Comparison of ENCODE assay signal across 8 cellular contexts in the genomic region with DNA sequence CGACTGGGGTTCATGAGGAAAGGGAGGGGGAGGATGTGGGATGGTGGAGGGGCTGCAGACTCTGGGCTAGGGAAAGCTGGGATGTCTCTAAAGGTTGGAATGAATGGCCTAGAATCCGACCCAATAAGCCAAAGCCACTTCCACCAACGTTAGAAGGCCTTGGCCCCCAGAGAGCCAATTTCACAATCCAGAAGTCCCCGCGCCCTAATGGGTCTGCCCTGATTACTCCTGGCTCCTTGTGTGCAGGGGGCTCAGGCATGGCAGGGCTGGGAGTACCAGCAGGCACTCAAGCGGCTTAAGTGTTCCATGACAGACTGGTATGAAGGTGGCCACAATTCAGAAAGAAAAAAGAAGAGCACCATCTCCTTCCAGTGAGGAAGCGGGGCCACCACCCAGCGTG.
DNase-seq lines count a peak whose midpoint lies in the region; ATAC-seq, FAIRE-seq and TF ChIP-seq lines count a peak whose summit lies in the region.
"Not testable (repeated sequence)": the region's sequence is repeated elsewhere in the genome, so short reads cannot be mapped to it uniquely, and the experiment has no call there.

No MANE protein-coding gene starts in this region.

- WGBS in pancreas, 2 donors, result 87 to 100% methylated on average over 2 to 5 of the region's 8 CpGs
- 63 to 94% (median 80%) methylated on average over 3 to 4 of the region's 8 CpGs; no CpG with 5 or more reads in 1 of the 5 donors for WGBS in spleen, 5 donors
- WGBS in aorta, 2 donors, result 76 to 100% methylated on average over 2 to 5 of the region's 8 CpGs

- ATAC-seq in activated CD8-positive, alpha-beta T cell treated with anti-CD3 and anti-CD28 coated beads, Interleukin-2, amount 10 ng/mL, durations not matched to agents 7 days and 5 days; Right ventricle myocardium superior (ENCODE audit: poor library complexity); lower lobe of right lung; pancreas; aorta (ENCODE audit: low FRiP score): not testable (repeated sequence)

- TF ChIP-seq POLR2A in spleen (IDR thresholded peaks at IDR 0.05), result not testable (repeated sequence)

- CTCF ChIA-PET in activated CD8-positive, alpha-beta T cell treated with anti-CD3 and anti-CD28 coated beads, Interleukin-2, amount 10 ng/mL, durations not matched to agents 7 days and 5 days (lab: Charles Lee), result not testable (repeated sequence)

- not testable (repeated sequence) for H3K36me3 Mint-ChIP-seq in activated CD8-positive, alpha-beta T cell treated with anti-CD3 and anti-CD28 coated beads, Interleukin-2, amount 10 ng/mL, durations not matched to agents 7 days and 5 days (ENCODE audit: low read depth); activated T-cell treated with anti-CD3 and anti-CD28 coated beads, Interleukin-2, amount 50 U/mL, for 24 hours (ENCODE audit: low read depth); chondrocyte (ENCODE audit: low read depth)

- not testable (repeated sequence) for H3K9me3 ChIP-seq in lower lobe of right lung; pancreas; spleen; aorta (ENCODE audit: control insufficient read depth, low read length)

- not testable (repeated sequence) for H3K4me1 ChIP-seq in lower lobe of right lung; pancreas; aorta (ENCODE audit: control insufficient read depth in 1 of 2, insufficient read depth in 2 of 2, low read length in 2 of 2)
- H3K4me1 ChIP-seq in spleen, result peaks cover 4 to 12% (median 7%) of the 10 kb centered on the region in 6 donors

- H3K27me3 ChIP-seq in lower lobe of right lung (ENCODE audit: low read depth); pancreas; spleen (replicated peaks in 1 of 7); aorta (ENCODE audit: control insufficient read depth in 1 of 2, insufficient read depth in 2 of 2, low read length in 1 of 2): not testable (repeated sequence)

- peaks cover 12% of the 10 kb centered on the region for H3K36me3 ChIP-seq in lower lobe of right lung
- not testable (repeated sequence) for H3K36me3 ChIP-seq in pancreas; aorta (ENCODE audit: control insufficient read depth in 1 of 2, insufficient read depth in 2 of 2, low read length in 1 of 2)
- H3K36me3 ChIP-seq in spleen, result peaks cover 0 to 23% (median 8%) of the 10 kb centered on the region in 6 donors

- TF ChIP-seq CTCF in chondrocyte (IDR thresholded peaks at IDR 0.05); lower lobe of right lung (IDR thresholded peaks at IDR 0.05); pancreas (IDR thresholded peaks at IDR 0.05); spleen (IDR thresholded peaks at IDR 0.05 in 8 of 11, conservative IDR thresholded peaks at IDR 0.05 in 3 of 11): not testable (repeated sequence)

- H3K27me3 Mint-ChIP-seq in activated CD8-positive, alpha-beta T cell treated with anti-CD3 and anti-CD28 coated beads, Interleukin-2, amount 10 ng/mL, durations not matched to agents 7 days and 5 days (ENCODE audit: low read depth); activated T-cell treated with anti-CD3 and anti-CD28 coated beads, Interleukin-2, amount 50 U/mL, for 24 hours; chondrocyte (ENCODE audit: low read depth): not testable (repeated sequence)

- FAIRE-seq in pancreas (lab: Jason Lieb, UNC), result not testable (repeated sequence)

- intact Hi-C loops in Right ventricle myocardium superior (cut with DNase I); lower lobe of right lung (cut with DNase I); pancreas (cut with DNase I); spleen (cut with DNase I; ENCODE audit: low total_unique reads); aorta (cut with DNase I): not testable (repeated sequence)

- H3K27ac Mint-ChIP-seq in activated CD8-positive, alpha-beta T cell treated with anti-CD3 and anti-CD28 coated beads, Interleukin-2, amount 10 ng/mL, durations not matched to agents 7 days and 5 days; activated T-cell treated with anti-CD3 and anti-CD28 coated beads, Interleukin-2, amount 50 U/mL, for 24 hours; chondrocyte (ENCODE audit: unreplicated experiment): not testable (repeated sequence)

- peak; percentile 7 for DNase-seq in activated CD8-positive, alpha-beta T cell treated with anti-CD3 and anti-CD28 coated beads, Interleukin-2, amount 10 ng/mL, durations not matched to agents 7 days and 5 days
- peak; percentile 20 for DNase-seq in activated T-cell treated with anti-CD3 and anti-CD28 coated beads, Interleukin-2, amount 50 U/mL, for 24 hours
- DNase-seq in chondrocyte (ENCODE audit: low spot score) (peak; percentile 75), Right ventricle myocardium superior (peak; percentile 6), lower lobe of right lung (peak; percentile 9), pancreas (peak in 4 of 6 donors; percentile 6 to 29 (median 10)), spleen (peak; percentile 18), aorta (peak; percentile 12 to 49)

- POLR2A ChIA-PET in activated CD8-positive, alpha-beta T cell treated with anti-CD3 and anti-CD28 coated beads, Interleukin-2, amount 10 ng/mL, durations not matched to agents 7 days and 5 days (lab: Charles Lee), result not testable (repeated sequence)

- H3K27ac ChIP-seq in lower lobe of right lung; pancreas; spleen; aorta (ENCODE audit: low read depth in 1 of 2, low read length in 2 of 2): not testable (repeated sequence)

- H3K4me3 ChIP-seq in lower lobe of right lung; pancreas; spleen; aorta (ENCODE audit: low read length in 2 of 2): not testable (repeated sequence)

- H3K4me1 Mint-ChIP-seq in activated CD8-positive, alpha-beta T cell treated with anti-CD3 and anti-CD28 coated beads, Interleukin-2, amount 10 ng/mL, durations not matched to agents 7 days and 5 days (ENCODE audit: low read depth); activated T-cell treated with anti-CD3 and anti-CD28 coated beads, Interleukin-2, amount 50 U/mL, for 24 hours (ENCODE audit: low read depth); chondrocyte (ENCODE audit: low read depth): not testable (repeated sequence)

- not testable (repeated sequence) for H3K4me3 Mint-ChIP-seq in activated CD8-positive, alpha-beta T cell treated with anti-CD3 and anti-CD28 coated beads, Interleukin-2, amount 10 ng/mL, durations not matched to agents 7 days and 5 days; activated T-cell treated with anti-CD3 and anti-CD28 coated beads, Interleukin-2, amount 50 U/mL, for 24 hours; chondrocyte (ENCODE audit: unreplicated experiment)

- H3K9me3 Mint-ChIP-seq in activated CD8-positive, alpha-beta T cell treated with anti-CD3 and anti-CD28 coated beads, Interleukin-2, amount 10 ng/mL, durations not matched to agents 7 days and 5 days (ENCODE audit: insufficient read depth); activated T-cell treated with anti-CD3 and anti-CD28 coated beads, Interleukin-2, amount 50 U/mL, for 24 hours; chondrocyte (ENCODE audit: low read depth): not testable (repeated sequence)

Comparison
In these comparisons a context has a peak if more than half of its experiments do, and no peak if none do; other contexts are left out.
1. DNase-seq: peak in every context shown above with its lines; median percentile 75 in chondrocyte; 30 in aorta; 20 in activated T-cell treated with anti-CD3 and anti-CD28 coated beads, Interleukin-2, amount 50 U/mL, for 24 hours; 18 in spleen; 10 in pancreas; 9 in lower lobe of right lung; 7 in activated CD8-positive, alpha-beta T cell treated with anti-CD3 and anti-CD28 coated beads, Interleukin-2, amount 10 ng/mL, durations not matched to agents 7 days and 5 days; 6 in Right ventricle myocardium superior.